ENCODE assay signal across 9 cellular contexts in genomic region chr7:35906191-35906908, GRCh38.
DNase-seq lines count a peak whose midpoint lies in the region; ATAC-seq, FAIRE-seq and TF ChIP-seq lines count a peak whose summit lies in the region.
"Had no signal": no experiment of that assay in that cellular context is flagged by ENCODE, and none has a peak within 500 bp of the region (broad histone marks: within the 10 kb centered on the region; RNA-seq: fewer than 3 reads in every experiment).

No MANE protein-coding gene starts in this region.

- H3K36me3 Mint-ChIP-seq in IgD-negative memory B cell (no peaks in the 10 kb centered on the region), natural killer cell (peaks cover 2% of the 10 kb centered on the region)
- peaks cover 38% of the 10 kb centered on the region for H3K36me3 Mint-ChIP-seq in stimulated activated naive CD8-positive, alpha-beta T cell treated with anti-CD3 and anti-CD28 coated beads, Interleukin-15, Interleukin-2, amounts not matched to agents 100 ng/mL and 50 ng/mL, for 24 hours (ENCODE audit: low read depth)
- H3K36me3 Mint-ChIP-seq: activated naive CD8-positive, alpha-beta T cell had no signal

- POLR2A ChIA-PET in OCI-LY7 (lab: Charles Lee) = interaction anchor here (0.8 to 1.8 kb wide), 6 partner anchors 22 to 196 kb away, joined by 3 to 8 read pairs (median 4); no protein-coding TSS in a partner anchor

- H3K4me1 Mint-ChIP-seq in IgD-negative memory B cell (peaks cover 0 to 4% (median 0%) of the 10 kb centered on the region in 3 donors), natural killer cell (peaks cover 7 to 8% of the 10 kb centered on the region in 2 donors)
- peaks cover 7% of the 10 kb centered on the region for H3K4me1 Mint-ChIP-seq in stimulated activated naive CD8-positive, alpha-beta T cell treated with anti-CD3 and anti-CD28 coated beads, Interleukin-15, Interleukin-2, amounts not matched to agents 100 ng/mL and 50 ng/mL, for 24 hours (ENCODE audit: low read depth)

- CTCF ChIA-PET in OCI-LY7 (lab: Charles Lee; ENCODE audit: unreplicated experiment) = interaction anchor here (0.8 to 1.3 kb wide), 3 partner anchors 106 to 283 kb away, joined by 3 to 7 read pairs (median 4); no protein-coding TSS in a partner anchor

- no peaks in the 10 kb centered on the region for H3K9me3 Mint-ChIP-seq in IgD-negative memory B cell
- H3K9me3 Mint-ChIP-seq in natural killer cell = no peaks in the 10 kb centered on the region
- peaks cover under 1% of the 10 kb centered on the region for H3K9me3 Mint-ChIP-seq in stimulated activated naive CD8-positive, alpha-beta T cell treated with anti-CD3 and anti-CD28 coated beads, Interleukin-15, Interleukin-2, amounts not matched to agents 100 ng/mL and 50 ng/mL, for 24 hours

- ATAC-seq in GM21447 (IDR thresholded peaks at IDR 0.05; ENCODE audit: unreplicated experiment) (peak; percentile 84), esophagus mucosa (peak; percentile 89), natural killer cell (peak; percentile 91 to 97 (median 94))

- H3K27ac Mint-ChIP-seq in IgD-negative memory B cell (peak overlapping the region in 2 of 3 donors; percentile 8 to 37), natural killer cell (peak overlapping the region; percentile 38 to 66)
- peak overlapping the region; percentile 16 for H3K27ac Mint-ChIP-seq in stimulated activated naive CD8-positive, alpha-beta T cell treated with anti-CD3 and anti-CD28 coated beads, Interleukin-15, Interleukin-2, amounts not matched to agents 100 ng/mL and 50 ng/mL, for 24 hours
- H3K27ac Mint-ChIP-seq: activated naive CD8-positive, alpha-beta T cell had no signal

- no peak overlapping the region for H3K4me3 ChIP-seq in OCI-LY7 (ENCODE audit: low read depth, low read length, poor library complexity, severe bottlenecking)

- H4K20me1 ChIP-seq in OCI-LY7 (ENCODE audit: insufficient read depth, low read length) = no peaks in the 10 kb centered on the region

- no peak overlapping the region for H3K4me2 ChIP-seq in OCI-LY7 (ENCODE audit: low read length)

- H3K27me3 Mint-ChIP-seq in IgD-negative memory B cell (no peaks in the 10 kb centered on the region), natural killer cell (ENCODE audit: low read depth in 2 of 2) (no peaks in the 10 kb centered on the region)
- no peaks in the 10 kb centered on the region for H3K27me3 Mint-ChIP-seq in stimulated activated naive CD8-positive, alpha-beta T cell treated with anti-CD3 and anti-CD28 coated beads, Interleukin-15, Interleukin-2, amounts not matched to agents 100 ng/mL and 50 ng/mL, for 24 hours
- H3K27me3 Mint-ChIP-seq: activated naive CD8-positive, alpha-beta T cell had no signal

- TF ChIP-seq CTCF in D721Med (IDR thresholded peaks at IDR 0.05; ENCODE audit: insufficient read depth, missing control alignments) (peak; percentile 88), OCI-LY7 (conservative IDR thresholded peaks at IDR 0.05; ENCODE audit: low read length) (peak; percentile 97), natural killer cell (IDR thresholded peaks at IDR 0.05) (peak; percentile 94)

- H3K27ac ChIP-seq in OCI-LY7 (ENCODE audit: low read depth, low read length, poor library complexity, severe bottlenecking) = no peak overlapping the region

- peaks cover 49% of the 10 kb centered on the region for H3K36me3 ChIP-seq in OCI-LY7 (ENCODE audit: insufficient read depth, low read length)

- peak; percentile 66 for FAIRE-seq in D721Med (lab: Jason Lieb, UNC)

- DNase-seq in D721Med (ENCODE audit: insufficient read length, low spot score) = peak; percentile 6
- peak; percentile 82 for DNase-seq in OCI-LY7 (ENCODE audit: low spot score)
- peak; percentile 61 for DNase-seq in activated T-cell treated with anti-CD3 and anti-CD28 coated beads for 24 hours (ENCODE audit: low read depth)
- DNase-seq in natural killer cell = peak; percentile 44

- no peak overlapping the region for H3K4me3 Mint-ChIP-seq in IgD-negative memory B cell
- no peak overlapping the region for H3K4me3 Mint-ChIP-seq in natural killer cell
- no peak overlapping the region for H3K4me3 Mint-ChIP-seq in stimulated activated naive CD8-positive, alpha-beta T cell treated with anti-CD3 and anti-CD28 coated beads, Interleukin-15, Interleukin-2, amounts not matched to agents 100 ng/mL and 50 ng/mL, for 24 hours
- H3K4me3 Mint-ChIP-seq: activated naive CD8-positive, alpha-beta T cell had no signal

- BruUV-seq in OCI-LY7 (replicated peaks; lab: Mats Ljungman, UMichigan) = no TSS peak

- no peak overlapping the region for H2AFZ ChIP-seq in OCI-LY7 (ENCODE audit: low read length)

- intact Hi-C loops in OCI-LY7 (cut with micrococcal nuclease; ENCODE audit: unreplicated experiment) (loop anchor here (1.0 to 10.0 kb wide), 4 partner anchors 104 to 352 kb away; partner anchors contain the start of gene SEPTIN7), natural killer cell (cut with micrococcal nuclease) (loop anchor here (1.0 to 5.0 kb wide), 4 partner anchors 199 to 481 kb away; no protein-coding TSS in a partner anchor)

- H3K79me2 ChIP-seq in OCI-LY7 (ENCODE audit: insufficient read depth, low read depth, low read length) = no peaks in the 10 kb centered on the region

- H3K9me2 ChIP-seq in OCI-LY7 (ENCODE audit: insufficient read depth, low read length) = no peaks in the 10 kb centered on the region

- H3K4me1 ChIP-seq in OCI-LY7 (ENCODE audit: insufficient read depth, low read length, poor library complexity, severe bottlenecking) = peaks cover 3% of the 10 kb centered on the region

- H3K9me3 ChIP-seq in OCI-LY7 (ENCODE audit: low read length) = no peaks in the 10 kb centered on the region

Comparison
In these comparisons a context has a peak if more than half of its experiments do, and no peak if none do; other contexts are left out.
1. DNase-seq: peak in every context shown above with its lines; median percentile 82 in OCI-LY7; 61 in activated T-cell treated with anti-CD3 and anti-CD28 coated beads for 24 hours; 44 in natural killer cell; 6 in D721Med.